8 cellular contexts compared by ENCODE assay signal in genomic region chr2:159712194-159712928, GRCh38. TPM values are rescaled to one million over a fixed set of nuclear protein-coding genes. Genes with fewer than 3 reads are reported as not detected.
DNase-seq lines count a peak whose midpoint lies in the region; TF ChIP-seq lines count a peak whose summit lies in the region.

Gene MARCHF7 (plus strand): TSS chr2:159712506. CDS start chr2:159729023, 16,517 bp downstream.

- peak within 1 kb of the TSS; percentile 99 for H3K27ac Mint-ChIP-seq in activated T-helper 2 cell treated with anti-CD3 and anti-CD28 coated beads, Interferon-gamma antibody, Interleukin-2, Interleukin-4, amounts not matched to agents 10 μg/mL and 5 μg/mL and 100 μg/mL, durations not matched to agents 14 hours and 24 hours and 36 hours
- peak within 1 kb of the TSS; percentile 81 to 100 (median 100) for H3K27ac Mint-ChIP-seq in nephron
- peak within 1 kb of the TSS; percentile 99 for H3K27ac Mint-ChIP-seq in stimulated activated naive CD8-positive, alpha-beta T cell treated with anti-CD3 and anti-CD28 coated beads, Interleukin-15, Interleukin-2, amounts not matched to agents 100 ng/mL and 50 ng/mL, for 24 hours

- intact Hi-C loops in activated T-helper 2 cell treated with anti-CD3 and anti-CD28 coated beads, Interferon-gamma antibody, Interleukin-2, Interleukin-4, amounts not matched to agents 10 μg/mL and 5 μg/mL and 100 μg/mL, durations not matched to agents 14 hours and 24 hours and 36 hours (cut with micrococcal nuclease) = loop anchor here (1.0 to 10.0 kb wide), 8 partner anchors 35 to 1255 kb away; partner anchors contain the start of genes BAZ2B, CCDC148, LY75 and PKP4

- peak; percentile 99 for DNase-seq in ELF-1 (ENCODE audit: low read depth, low spot score)
- DNase-seq in H4 (ENCODE audit: low spot score) = peak; percentile 93
- DNase-seq in LNCaP clone FGC (ENCODE audit: low read depth) = peak; percentile 68
- DNase-seq in RWPE1 (ENCODE audit: low spot score) = peak; percentile 98
- DNase-seq in activated T-helper 2 cell treated with anti-CD3 and anti-CD28 coated beads, Interferon-gamma antibody, Interleukin-2, Interleukin-4, amounts not matched to agents 10 μg/mL and 5 μg/mL and 100 μg/mL, durations not matched to agents 14 hours and 24 hours and 36 hours (ENCODE audit: low spot score) = peak; percentile 97
- peak; percentile 97 for DNase-seq in fibroblast of pulmonary artery (ENCODE audit: low read depth)

- no peaks in the 10 kb centered on the region for H3K27me3 Mint-ChIP-seq in activated T-helper 2 cell treated with anti-CD3 and anti-CD28 coated beads, Interferon-gamma antibody, Interleukin-2, Interleukin-4, amounts not matched to agents 10 μg/mL and 5 μg/mL and 100 μg/mL, durations not matched to agents 14 hours and 24 hours and 36 hours (ENCODE audit: low read depth)
- no peaks in the 10 kb centered on the region for H3K27me3 Mint-ChIP-seq in nephron (ENCODE audit: low read depth)
- no peaks in the 10 kb centered on the region for H3K27me3 Mint-ChIP-seq in stimulated activated naive CD8-positive, alpha-beta T cell treated with anti-CD3 and anti-CD28 coated beads, Interleukin-15, Interleukin-2, amounts not matched to agents 100 ng/mL and 50 ng/mL, for 24 hours

- H3K27ac ChIP-seq in RWPE1 = peak within 1 kb of the TSS; percentile 92

- H3K4me3 ChIP-seq in LNCaP clone FGC (ENCODE audit: low read depth, low read length) = peak within 1 kb of the TSS; percentile 97
- peak within 1 kb of the TSS; percentile 93 for H3K4me3 ChIP-seq in fibroblast of pulmonary artery (replicated peaks; ENCODE audit: low read depth, low read length)

- CTCF ChIA-PET in RWPE1 (lab: Yijun Ruan, JAX) = interaction anchor here (0.6 to 1.9 kb wide), 5 partner anchors 9 to 585 kb away, joined by 3 to 9 read pairs (median 4); no protein-coding TSS in a partner anchor

- peaks cover 58% of the 10 kb centered on the region for H3K36me3 Mint-ChIP-seq in activated T-helper 2 cell treated with anti-CD3 and anti-CD28 coated beads, Interferon-gamma antibody, Interleukin-2, Interleukin-4, amounts not matched to agents 10 μg/mL and 5 μg/mL and 100 μg/mL, durations not matched to agents 14 hours and 24 hours and 36 hours (ENCODE audit: low read depth)
- peaks cover 34% of the 10 kb centered on the region for H3K36me3 Mint-ChIP-seq in nephron (ENCODE audit: low read depth)
- H3K36me3 Mint-ChIP-seq in stimulated activated naive CD8-positive, alpha-beta T cell treated with anti-CD3 and anti-CD28 coated beads, Interleukin-15, Interleukin-2, amounts not matched to agents 100 ng/mL and 50 ng/mL, for 24 hours (ENCODE audit: low read depth) = peaks cover 47% of the 10 kb centered on the region

- H3K9me3 Mint-ChIP-seq in activated T-helper 2 cell treated with anti-CD3 and anti-CD28 coated beads, Interferon-gamma antibody, Interleukin-2, Interleukin-4, amounts not matched to agents 10 μg/mL and 5 μg/mL and 100 μg/mL, durations not matched to agents 14 hours and 24 hours and 36 hours = no peaks in the 10 kb centered on the region
- no peaks in the 10 kb centered on the region for H3K9me3 Mint-ChIP-seq in nephron
- H3K9me3 Mint-ChIP-seq in stimulated activated naive CD8-positive, alpha-beta T cell treated with anti-CD3 and anti-CD28 coated beads, Interleukin-15, Interleukin-2, amounts not matched to agents 100 ng/mL and 50 ng/mL, for 24 hours = no peaks in the 10 kb centered on the region

- peak; percentile 72 for TF ChIP-seq CTCF in LNCaP clone FGC (IDR thresholded peaks at IDR 0.05; ENCODE audit: control insufficient read depth, extremely low read depth, insufficient read depth)
- TF ChIP-seq CTCF in RWPE1 (conservative IDR thresholded peaks at IDR 0.05; ENCODE audit: low read depth) = peak; percentile 82
- TF ChIP-seq CTCF in fibroblast of pulmonary artery (IDR thresholded peaks at IDR 0.05; ENCODE audit: low read length, missing control alignments) = peak; percentile 38
- TF ChIP-seq CTCF in nephron (IDR thresholded peaks at IDR 0.05; ENCODE audit: unreplicated experiment in 3 of 3) = peak; percentile 36 to 61 (median 40)

- peaks cover 36% of the 10 kb centered on the region for H3K4me1 Mint-ChIP-seq in activated T-helper 2 cell treated with anti-CD3 and anti-CD28 coated beads, Interferon-gamma antibody, Interleukin-2, Interleukin-4, amounts not matched to agents 10 μg/mL and 5 μg/mL and 100 μg/mL, durations not matched to agents 14 hours and 24 hours and 36 hours (ENCODE audit: low read depth)
- peaks cover 37% of the 10 kb centered on the region for H3K4me1 Mint-ChIP-seq in nephron
- H3K4me1 Mint-ChIP-seq in stimulated activated naive CD8-positive, alpha-beta T cell treated with anti-CD3 and anti-CD28 coated beads, Interleukin-15, Interleukin-2, amounts not matched to agents 100 ng/mL and 50 ng/mL, for 24 hours (ENCODE audit: low read depth) = peaks cover 54% of the 10 kb centered on the region

- POLR2A ChIA-PET in RWPE1 (lab: Yijun Ruan, JAX; ENCODE audit: low non-redundant PET) = interaction anchor here (0.6 to 1.3 kb wide), 3 partner anchors 11 to 97 kb away, joined by 3 to 12 read pairs (median 3); no protein-coding TSS in a partner anchor

- H3K4me3 Mint-ChIP-seq in activated T-helper 2 cell treated with anti-CD3 and anti-CD28 coated beads, Interferon-gamma antibody, Interleukin-2, Interleukin-4, amounts not matched to agents 10 μg/mL and 5 μg/mL and 100 μg/mL, durations not matched to agents 14 hours and 24 hours and 36 hours (ENCODE audit: low read depth) = peak within 1 kb of the TSS; percentile 99
- peak within 1 kb of the TSS; percentile 100 for H3K4me3 Mint-ChIP-seq in nephron
- H3K4me3 Mint-ChIP-seq in stimulated activated naive CD8-positive, alpha-beta T cell treated with anti-CD3 and anti-CD28 coated beads, Interleukin-15, Interleukin-2, amounts not matched to agents 100 ng/mL and 50 ng/mL, for 24 hours = peak within 1 kb of the TSS; percentile 98

RNA-seq across cellular contexts. Expression of gene MARCHF7, which starts in this region (rescaled TPM):
- total RNA-seq in H4 (2014; rRNA removed; shearing (Covaris generic)) = 63.9 and 68.2 TPM in 2 replicates
- total RNA-seq in activated T-helper 2 cell treated with anti-CD3 and anti-CD28 coated beads, Interferon-gamma antibody, Interleukin-2, Interleukin-4, amounts not matched to agents 10 μg/mL and 5 μg/mL and 100 μg/mL, durations not matched to agents 14 hours and 24 hours and 36 hours = 80.0 and 83.1 TPM in 2 replicates

Comparison
In these comparisons a context has a peak if more than half of its experiments do, and no peak if none do; other contexts are left out.
1. Peak in every context shown above with its lines: DNase-seq, H3K4me3 ChIP-seq and H3K27ac ChIP-seq.